Comparison of ENCODE assay signal across 8 cellular contexts in the genomic region with DNA sequence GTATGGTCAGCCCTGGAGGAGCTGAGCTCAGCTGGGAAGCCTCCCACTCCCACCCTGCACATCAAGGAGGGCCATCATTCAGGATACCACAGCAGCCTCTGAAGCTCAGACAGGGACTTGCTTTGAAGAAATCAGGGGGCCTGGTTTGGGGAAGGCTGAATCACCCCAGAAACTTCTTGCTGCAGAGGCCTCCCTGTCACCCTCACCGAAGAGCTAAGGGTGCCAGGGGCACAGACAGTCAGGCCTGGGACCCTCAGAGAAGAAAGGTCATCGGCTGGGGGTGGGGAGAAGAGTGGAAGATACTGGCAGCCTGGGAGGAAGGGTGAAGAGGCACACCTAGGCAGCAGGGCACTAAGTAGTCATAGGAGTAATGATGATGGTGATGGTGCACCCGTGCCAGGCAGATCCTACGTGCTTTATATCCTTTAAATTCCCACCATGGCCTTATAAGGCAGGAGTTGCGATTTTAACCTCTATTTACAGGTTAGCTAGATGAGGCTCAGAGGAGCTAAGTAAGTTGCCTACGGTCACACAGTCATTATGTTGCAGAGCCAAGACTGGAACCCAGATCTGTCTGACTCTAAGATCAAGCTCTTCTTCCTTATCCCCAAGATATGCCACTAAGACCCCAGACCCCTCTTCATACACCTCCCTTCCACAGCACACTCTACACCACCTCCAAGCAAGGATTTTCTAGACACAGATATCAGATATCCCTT. TPM values are rescaled to one million over a fixed set of nuclear protein-coding genes. Genes with fewer than 3 reads are reported as not detected.
DNase-seq lines count a peak whose midpoint lies in the region; ATAC-seq, FAIRE-seq and TF ChIP-seq lines count a peak whose summit lies in the region.

No MANE protein-coding gene starts in this region.

- H3K27me3 ChIP-seq in heart right ventricle (no peaks in the 10 kb centered on the region), astrocyte (ENCODE audit: insufficient read depth, low read length) (no peaks in the 10 kb centered on the region), muscle layer of colon (ENCODE audit: control insufficient read depth in 1 of 2, insufficient read depth in 2 of 2, low read length in 2 of 2) (no peaks in the 10 kb centered on the region), upper lobe of left lung (no peaks in the 10 kb centered on the region)

- no peaks in the 10 kb centered on the region for H3K27me3 Mint-ChIP-seq in astrocyte (ENCODE audit: low read depth, unreplicated experiment)

- no peak overlapping the region for H3K27ac Mint-ChIP-seq in astrocyte (ENCODE audit: unreplicated experiment)

- TF ChIP-seq EP300 in upper lobe of left lung (IDR thresholded peaks at IDR 0.05), result no peak

- H3K9me3 Mint-ChIP-seq in astrocyte (ENCODE audit: unreplicated experiment), result no peaks in the 10 kb centered on the region

- H3K4me3 Mint-ChIP-seq in astrocyte (ENCODE audit: unreplicated experiment), result peak overlapping the region; percentile 48

- peak overlapping the region; percentile 82 for H3K4me2 ChIP-seq in astrocyte (ENCODE audit: low read length)

- H3K36me3 ChIP-seq in heart right ventricle (peaks cover 0 to 34% (median 21%) of the 10 kb centered on the region in 9 donors), astrocyte (ENCODE audit: insufficient read depth, low read length) (no peaks in the 10 kb centered on the region), muscle layer of colon (ENCODE audit: insufficient read depth, low read length) (peaks cover 12% of the 10 kb centered on the region), upper lobe of left lung (peaks cover 7 to 25% (median 20%) of the 10 kb centered on the region in 4 donors)

- intact Hi-C loops in heart right ventricle (cut with DNase I), result loop anchor here in 1 of 10 donors (5.0 kb wide), 1 partner anchor 80 kb away; no protein-coding TSS in a partner anchor
- intact Hi-C loops in Right ventricle myocardium inferior (cut with DNase I), result loop anchor here (5.0 kb wide), 1 partner anchor 45 kb away; no protein-coding TSS in a partner anchor

- no peaks in the 10 kb centered on the region for H3K36me3 Mint-ChIP-seq in astrocyte (ENCODE audit: low read depth, unreplicated experiment)

- peaks cover 65% of the 10 kb centered on the region for H3K4me1 Mint-ChIP-seq in astrocyte (ENCODE audit: low read depth, unreplicated experiment)

- H3K27ac ChIP-seq in heart right ventricle (peak overlapping the region; percentile 26 to 89 (median 85)), astrocyte (ENCODE audit: low read depth, low read length) (peak overlapping the region; percentile 20), muscle layer of colon (ENCODE audit: low read depth, low read length) (peak overlapping the region; percentile 95), upper lobe of left lung (peak overlapping the region; percentile 80 to 89 (median 87))

- TF ChIP-seq CTCF in heart right ventricle (IDR thresholded peaks at IDR 0.05) (no peak), astrocyte (IDR thresholded peaks at IDR 0.05; ENCODE audit: insufficient read depth, low read depth, low read length) (no peak), upper lobe of left lung (IDR thresholded peaks at IDR 0.05) (no peak)

- no peak for TF ChIP-seq POLR2A in upper lobe of left lung (IDR thresholded peaks at IDR 0.05)

- peaks cover 78 to 98% (median 93%) of the 10 kb centered on the region in 9 donors for H3K4me1 ChIP-seq in heart right ventricle
- peaks cover 61% of the 10 kb centered on the region for H3K4me1 ChIP-seq in astrocyte (ENCODE audit: insufficient read depth, low read length)
- H3K4me1 ChIP-seq in muscle layer of colon (ENCODE audit: insufficient read depth, low read length), result peaks cover 91% of the 10 kb centered on the region
- peaks cover 88 to 93% (median 92%) of the 10 kb centered on the region in 4 donors for H3K4me1 ChIP-seq in upper lobe of left lung

- peaks cover 96% of the 10 kb centered on the region for H3K79me2 ChIP-seq in astrocyte (ENCODE audit: insufficient read depth, low read length)

- WGBS in heart right ventricle, 2 donors, result 73 to 78% methylated on average over 6 of the region's 6 CpGs
- WGBS in upper lobe of left lung, 2 donors, result 57 to 71% methylated on average over 6 of the region's 6 CpGs

- no peaks in the 10 kb centered on the region for H3K9me3 ChIP-seq in heart right ventricle
- no peaks in the 10 kb centered on the region for H3K9me3 ChIP-seq in astrocyte (ENCODE audit: insufficient read depth, low read depth, low read length)
- no peaks in the 10 kb centered on the region for H3K9me3 ChIP-seq in muscle layer of colon (ENCODE audit: low read length)
- H3K9me3 ChIP-seq in upper lobe of left lung, result no peaks in the 10 kb centered on the region

- DNase-seq in heart right ventricle, result no peak
- DNase-seq in Right ventricle myocardium inferior (ENCODE audit: missing footprints), result no peak
- DNase-seq in astrocyte (ENCODE audit: low read depth), result no peak
- no peak for DNase-seq in upper lobe of left lung
- no peak for DNase-seq in NCI-H2227 treated with DMSO at 0.1 percent for 48 hours (lab: John Stamatoyannopoulos, UW)
- no peak for DNase-seq in DMS153 treated with DMSO at 0.1 percent for 48 hours (lab: John Stamatoyannopoulos, UW; ENCODE audit: unreplicated experiment)

- no peak for FAIRE-seq in astrocyte (lab: Jason Lieb, UNC)

- H3K9ac ChIP-seq in astrocyte (ENCODE audit: low read length), result peak overlapping the region; percentile 37
- peak overlapping the region; percentile 29 for H3K9ac ChIP-seq in muscle layer of colon (ENCODE audit: low read length)

- ATAC-seq in heart right ventricle, result no peak
- no peak for ATAC-seq in Right ventricle myocardium inferior
- ATAC-seq in upper lobe of left lung (ENCODE audit: low FRiP score in 2 of 2), result no peak
- no peak for ATAC-seq in HG02678 (IDR thresholded peaks at IDR 0.05; ENCODE audit: unreplicated experiment)

- H4K20me1 ChIP-seq in astrocyte (ENCODE audit: insufficient read depth, low read length), result peaks cover 96% of the 10 kb centered on the region

- H3K4me3 ChIP-seq in heart right ventricle (peak overlapping the region in 2 of 10 donors; percentile 29 to 41), astrocyte (ENCODE audit: insufficient read depth, low read depth, low read length) (no peak overlapping the region), muscle layer of colon (ENCODE audit: low read depth in 1 of 2, low read length in 2 of 2) (peak overlapping the region in 1 of 2 donors; percentile 63), upper lobe of left lung (peak overlapping the region in 1 of 4 donors; percentile 33)

- no peak overlapping the region for H2AFZ ChIP-seq in astrocyte (ENCODE audit: low read depth, low read length)

RNA-seq across cellular contexts. Expression of a gene that starts 28.5 kb away (rescaled TPM):
- 10 to 100 TPM; 13.9 to 30.8 (median 23.6) TPM for total RNA-seq in heart right ventricle
- polyA plus RNA-seq in heart right ventricle, result 10 to 100 TPM in 1 of 2 donors, 1 to 10 TPM in 1; 6.6 to 15.7 TPM
- total RNA-seq in Right ventricle myocardium inferior, result 14.9 TPM
- 67.4 and 74.3 TPM in 2 replicates for total RNA-seq in astrocyte
- 10 to 100 TPM in 5 of 6 donors, 1 to 10 TPM in 1; 9.9 to 28.9 (median 15.2) TPM for total RNA-seq in upper lobe of left lung

Comparison
In these comparisons a context has a peak if more than half of its experiments do, and no peak if none do; other contexts are left out.
1. H3K27ac ChIP-seq: peak in every context shown above with its lines; median percentile 95 in muscle layer of colon; 87 in upper lobe of left lung; 85 in heart right ventricle; 20 in astrocyte.